In genomic region chr12:21946983-21947382, GRCh38 we compare ENCODE assay signal across 2 cellular contexts.
A peak's percentile ranks its signal among the peaks of the same experiment; 100 is the strongest.
TF ChIP-seq lines count a peak whose summit lies in the region.

No MANE protein-coding gene starts in this region.

TF ChIP-seq in HepG2, 621 proteins besides CTCF, POLR2A, EP300 and RAD21:
- TF ChIP-seq ZBTB49 (CRISPR knock-in tag; IDR thresholded peaks at IDR 0.05; ENCODE audit: borderline replicate concordance) (no peak), ZNF160 (CRISPR knock-in tag; IDR thresholded peaks at IDR 0.05) (peak; percentile 98)

TF ChIP-seq in endothelial cell of umbilical vein, 7 proteins besides CTCF, POLR2A, EP300 and RAD21:
- TF ChIP-seq FOS (IDR thresholded peaks at IDR 0.05; ENCODE audit: borderline replicate concordance, insufficient read depth, low read length): no peak
- TF ChIP-seq MYC (IDR thresholded peaks at IDR 0.05; ENCODE audit: low read depth, low read length): no peak
- no peak for TF ChIP-seq JUN (IDR thresholded peaks at IDR 0.05; ENCODE audit: borderline replicate concordance, insufficient read depth, insufficient read length, low read depth)
- no peak for TF ChIP-seq POLR2AphosphoS5 (IDR thresholded peaks at IDR 0.05; ENCODE audit: insufficient read depth, low read depth, low read length)
- TF ChIP-seq MAX (IDR thresholded peaks at IDR 0.05; ENCODE audit: insufficient read depth, insufficient read length): no peak
- TF ChIP-seq EZH2 (IDR thresholded peaks at IDR 0.05; ENCODE audit: borderline replicate concordance, low read depth, low read length, severe bottlenecking): no peak
- no peak for TF ChIP-seq GATA2 (IDR thresholded peaks at IDR 0.05; ENCODE audit: insufficient read depth, insufficient read length, low read depth, low read length)
